2 cellular contexts compared by ENCODE assay signal in genomic region chr1:51317798-51318197, GRCh38.
A peak's percentile ranks its signal among the peaks of the same experiment; 100 is the strongest.
TF ChIP-seq lines count a peak whose summit lies in the region.

No MANE protein-coding gene starts in this region.

TF ChIP-seq in H1, 55 proteins besides CTCF, POLR2A, EP300 and RAD21:
- TF ChIP-seq TEAD4 (IDR thresholded peaks at IDR 0.05; ENCODE audit: low read depth, low read length) (no peak), JUN (IDR thresholded peaks at IDR 0.05; ENCODE audit: low read depth, low read length) (no peak), NANOG (IDR thresholded peaks at IDR 0.05; ENCODE audit: insufficient read depth, low read depth, low read length, poor library complexity, severe bottlenecking) (no peak), E2F6 (IDR thresholded peaks at IDR 0.05) (peak; percentile 79), EZH2 (IDR thresholded peaks at IDR 0.05; ENCODE audit: low read depth, low read length, severe bottlenecking) (no peak), RFX5 (IDR thresholded peaks at IDR 0.05; ENCODE audit: borderline replicate concordance, low read depth, low read length) (no peak), CBX5 (IDR thresholded peaks at IDR 0.05; ENCODE audit: low read depth, low read length) (no peak), MAX (IDR thresholded peaks at IDR 0.05) (peak; percentile 70), TBP (IDR thresholded peaks at IDR 0.05; ENCODE audit: low read depth, low read length) (no peak)

TF ChIP-seq in HEK293T, 16 proteins besides CTCF, POLR2A, EP300 and RAD21:
- TF ChIP-seq LEF1 (IDR thresholded peaks at IDR 0.05; ENCODE audit: borderline replicate concordance) (no peak), TARDBP (IDR thresholded peaks at IDR 0.05) (no peak), NFRKB (IDR thresholded peaks at IDR 0.05) (no peak), FOXM1 (IDR thresholded peaks at IDR 0.05; ENCODE audit: borderline replicate concordance) (no peak), PKNOX1 (IDR thresholded peaks at IDR 0.05) (no peak), ZNF384 (IDR thresholded peaks at IDR 0.05) (no peak), SUZ12 (IDR thresholded peaks at IDR 0.05) (no peak), FOXK2 (IDR thresholded peaks at IDR 0.05) (no peak), FOXA1 (IDR thresholded peaks at IDR 0.05) (no peak), HDGF (IDR thresholded peaks at IDR 0.05; ENCODE audit: borderline replicate concordance) (no peak), ELF4 (IDR thresholded peaks at IDR 0.05) (no peak), ARNT (IDR thresholded peaks at IDR 0.05) (no peak), SP1 (IDR thresholded peaks at IDR 0.05) (no peak), CTBP1 (IDR thresholded peaks at IDR 0.05; ENCODE audit: borderline replicate concordance) (no peak), L3MBTL2 (conservative IDR thresholded peaks at IDR 0.05) (no peak), BHLHE40 (IDR thresholded peaks at IDR 0.05; ENCODE audit: borderline replicate concordance) (no peak)
